16 cellular contexts compared by ENCODE assay signal in genomic region chr5:54702470-54702869, GRCh38.
DNase-seq lines count a peak whose midpoint lies in the region; TF ChIP-seq lines count a peak whose summit lies in the region.
"Had no signal": no experiment of that assay in that cellular context is flagged by ENCODE, and none has a peak within 500 bp of the region (broad histone marks: within the 10 kb centered on the region; RNA-seq: fewer than 3 reads in every experiment).

No MANE protein-coding gene starts in this region.

- H3K27ac ChIP-seq in SJSA1 = peak overlapping the region; percentile 71
- H3K27ac ChIP-seq: C4-2B had no signal

- H3K4me3 ChIP-seq in SJSA1 = peak overlapping the region; percentile 2; the same call in 1 of the 2 replicates
- H3K4me3 ChIP-seq in fibroblast of villous mesenchyme (ENCODE audit: low read depth, low read length) = no peak overlapping the region
- H3K4me3 ChIP-seq: GM23338, mucosa of descending colon had no signal

- no peaks in the 10 kb centered on the region for H3K9me3 ChIP-seq in SJSA1 (replicated peaks)
- H3K9me3 ChIP-seq: mucosa of descending colon had no signal

- DNase-seq in EH (ENCODE audit: low read depth) (peak; percentile 76), SJSA1 (ENCODE audit: low read depth in 1 of 2, low spot score in 2 of 2) (no peak), fibroblast of villous mesenchyme (ENCODE audit: low read depth) (peak; percentile 18), renal cortical epithelial cell (ENCODE audit: low read depth) (peak; percentile 15), COLO668 (lab: John Stamatoyannopoulos, UW; ENCODE audit: unreplicated experiment) (no peak), glomerular visceral epithelial cell (ENCODE audit: extremely low spot score) (no peak)
- no peak for DNase-seq in stimulated activated CD4-positive, alpha-beta T cell treated with anti-CD3 and anti-CD28 coated beads, Interleukin-4, amount 100 ng/mL, for 24 hours
- DNase-seq: activated CD4-positive, alpha-beta T cell treated with anti-CD3 and anti-CD28 coated beads, Interleukin-2, amount 10 ng/mL, durations not matched to agents 24 days and 14 days; glutamatergic neuron; SIG-M5; stimulated activated CD4-positive, alpha-beta T cell treated with anti-CD3 and anti-CD28 coated beads, Interleukin-12 subunit alpha, Interleukin-12 subunit beta, amount 100 ng/mL, for 4 hours; stimulated activated naive CD8-positive, alpha-beta T cell treated with anti-CD3 and anti-CD28 coated beads, Interleukin-15, amount 100 ng/mL, for 72 hours; T1000 had no signal

- peaks cover 48% of the 10 kb centered on the region for H3K4me1 ChIP-seq in SJSA1 (replicated peaks)

- TF ChIP-seq CTCF in fibroblast of villous mesenchyme (IDR thresholded peaks at IDR 0.05; ENCODE audit: insufficient read depth, low read depth, low read length) = no peak

- H3K36me3 ChIP-seq in SJSA1 = peaks cover 3% of the 10 kb centered on the region; the same call in 1 of the 2 replicates

- no peaks in the 10 kb centered on the region for H3K27me3 ChIP-seq in SJSA1 (replicated peaks)

Comparison
In these comparisons a context has a peak if more than half of its experiments do, and no peak if none do; other contexts are left out.
1. DNase-seq: peak in EH (single experiment), fibroblast of villous mesenchyme (single experiment) and renal cortical epithelial cell (single experiment); none in SJSA1 (0 of 2), COLO668 (single experiment), stimulated activated CD4-positive, alpha-beta T cell treated with anti-CD3 and anti-CD28 coated beads, Interleukin-4, amount 100 ng/mL, for 24 hours (single experiment) and glomerular visceral epithelial cell (single experiment).